In genomic region chr1:111748618-111749337, GRCh38 we compare ENCODE assay signal across 21 cellular contexts. TPM values are rescaled to one million over a fixed set of nuclear protein-coding genes. Genes with fewer than 3 reads are reported as not detected.
A peak's percentile ranks its signal among the peaks of the same experiment; 100 is the strongest.
DNase-seq lines count a peak whose midpoint lies in the region; ATAC-seq and TF ChIP-seq lines count a peak whose summit lies in the region.
"Had no signal": no experiment of that assay in that cellular context is flagged by ENCODE, and none has a peak within 500 bp of the region (broad histone marks: within the 10 kb centered on the region; RNA-seq: fewer than 3 reads in every experiment).

No MANE protein-coding gene starts in this region.

- no peaks in the 10 kb centered on the region for H3K9me2 ChIP-seq in GM23338 (ENCODE audit: insufficient read depth)

- peak overlapping the region; percentile 15; the same call in 1 of the 2 replicates for H3K4me2 ChIP-seq in GM23338
- H3K4me2 ChIP-seq: hepatocyte had no signal

- DNase-seq in GM23338 (ENCODE audit: low spot score) (no peak), chondrocyte (ENCODE audit: low spot score) (no peak), neural crest cell (ENCODE audit: low read depth, low spot score) (no peak), COLO668 (lab: John Stamatoyannopoulos, UW; ENCODE audit: unreplicated experiment) (no peak), HuH-7 (ENCODE audit: low spot score) (no peak)
- DNase-seq: activated CD4-positive, alpha-beta T cell treated with anti-CD3 and anti-CD28 coated beads for 36 hours; activated effector memory CD4-positive, alpha-beta T cell treated with anti-CD3 and anti-CD28 coated beads, Interleukin-2, amount 50 U/mL, for 16 hours; CD8-positive, alpha-beta memory T cell; DMS53; GOT3; Kasumi-1; naive thymus-derived CD4-positive, alpha-beta T cell; NCI-H2107; NCI-H510A; stimulated activated naive CD8-positive, alpha-beta T cell treated with anti-CD3 and anti-CD28 coated beads, Interleukin-15, amount 100 ng/mL, for 72 hours; T1000; trophoblast cell had no signal

- no peaks in the 10 kb centered on the region for H3K36me3 Mint-ChIP-seq in GM23338 (ENCODE audit: low read depth)
- H3K36me3 Mint-ChIP-seq in IgD-negative memory B cell: no peaks in the 10 kb centered on the region
- H3K36me3 Mint-ChIP-seq in chondrocyte (ENCODE audit: low read depth): no peaks in the 10 kb centered on the region
- no peaks in the 10 kb centered on the region for H3K36me3 Mint-ChIP-seq in neural crest cell (ENCODE audit: low read depth)
- H3K36me3 Mint-ChIP-seq: CD8-positive, alpha-beta memory T cell; naive thymus-derived CD4-positive, alpha-beta T cell had no signal

- H3K4me3 ChIP-seq in GM23338: no peak overlapping the region
- H3K4me3 ChIP-seq: hepatocyte, lung had no signal

- H3K27me3 Mint-ChIP-seq in GM23338 (ENCODE audit: insufficient read depth, low read depth, poor library complexity): peaks cover 11% of the 10 kb centered on the region
- no peaks in the 10 kb centered on the region for H3K27me3 Mint-ChIP-seq in IgD-negative memory B cell
- H3K27me3 Mint-ChIP-seq in chondrocyte (ENCODE audit: low read depth): no peaks in the 10 kb centered on the region
- no peaks in the 10 kb centered on the region for H3K27me3 Mint-ChIP-seq in neural crest cell (ENCODE audit: low read depth)

- H3K27ac ChIP-seq in GM23338 (ENCODE audit: low read depth): no peak overlapping the region; the same call in 1 of the 2 replicates
- H3K27ac ChIP-seq: hepatocyte had no signal

- H3K27ac Mint-ChIP-seq in GM23338 (no peak overlapping the region), IgD-negative memory B cell (peak overlapping the region in 2 of 3 donors; percentile 14 to 49), chondrocyte (ENCODE audit: unreplicated experiment) (peak overlapping the region; percentile 52), neural crest cell (ENCODE audit: unreplicated experiment) (peak overlapping the region; percentile 57)
- H3K27ac Mint-ChIP-seq: activated CD4-positive, alpha-beta T cell treated with anti-CD3 and anti-CD28 coated beads for 36 hours had no signal

- H3K4me1 Mint-ChIP-seq in GM23338 (peaks cover 21% of the 10 kb centered on the region), IgD-negative memory B cell (peaks cover 0 to 5% (median 0%) of the 10 kb centered on the region in 3 donors), chondrocyte (ENCODE audit: low read depth) (peaks cover 2% of the 10 kb centered on the region), neural crest cell (peaks cover 30% of the 10 kb centered on the region)

- no peak overlapping the region for H2AFZ ChIP-seq in GM23338
- H2AFZ ChIP-seq: hepatocyte had no signal

- H3K4me1 ChIP-seq in GM23338 (ENCODE audit: insufficient read depth): no peaks in the 10 kb centered on the region

- no peaks in the 10 kb centered on the region for H3F3A ChIP-seq in GM23338 (replicated peaks; ENCODE audit: low read depth)

- H3K9me3 Mint-ChIP-seq in GM23338: no peaks in the 10 kb centered on the region
- no peaks in the 10 kb centered on the region for H3K9me3 Mint-ChIP-seq in IgD-negative memory B cell
- no peaks in the 10 kb centered on the region for H3K9me3 Mint-ChIP-seq in chondrocyte (ENCODE audit: low read depth)
- H3K9me3 Mint-ChIP-seq in neural crest cell: no peaks in the 10 kb centered on the region
- H3K9me3 Mint-ChIP-seq: CD8-positive, alpha-beta memory T cell; naive thymus-derived CD4-positive, alpha-beta T cell; stimulated activated naive CD8-positive, alpha-beta T cell treated with anti-CD3 and anti-CD28 coated beads, Interleukin-15, amount 100 ng/mL, for 72 hours had no signal

- H3K36me3 ChIP-seq in GM23338 (ENCODE audit: insufficient read depth): no peaks in the 10 kb centered on the region

- ATAC-seq in GM23338 (peak; percentile 22), GM21737 (IDR thresholded peaks at IDR 0.05; ENCODE audit: unreplicated experiment) (no peak)
- ATAC-seq: activated CD4-positive, alpha-beta T cell treated with anti-CD3 and anti-CD28 coated beads for 36 hours; naive thymus-derived CD4-positive, alpha-beta T cell; stimulated activated naive CD8-positive, alpha-beta T cell treated with anti-CD3 and anti-CD28 coated beads, Interleukin-15, amount 100 ng/mL, for 72 hours had no signal

- TF ChIP-seq CTCF in GM23338 (conservative IDR thresholded peaks at IDR 0.05; ENCODE audit: low read depth in 2 of 2) (no peak), chondrocyte (IDR thresholded peaks at IDR 0.05) (no peak), neural crest cell (conservative IDR thresholded peaks at IDR 0.05) (no peak)

- H3K4me3 Mint-ChIP-seq in GM23338: no peak overlapping the region
- no peak overlapping the region for H3K4me3 Mint-ChIP-seq in IgD-negative memory B cell
- no peak overlapping the region for H3K4me3 Mint-ChIP-seq in chondrocyte (ENCODE audit: unreplicated experiment)
- peak overlapping the region; percentile 47 for H3K4me3 Mint-ChIP-seq in neural crest cell
- H3K4me3 Mint-ChIP-seq: activated CD4-positive, alpha-beta T cell treated with anti-CD3 and anti-CD28 coated beads for 36 hours; CD8-positive, alpha-beta memory T cell; naive thymus-derived CD4-positive, alpha-beta T cell; stimulated activated naive CD8-positive, alpha-beta T cell treated with anti-CD3 and anti-CD28 coated beads, Interleukin-15, amount 100 ng/mL, for 72 hours had no signal

- no peaks in the 10 kb centered on the region for H3K27me3 ChIP-seq in GM23338 (ENCODE audit: insufficient read depth)
- H3K27me3 ChIP-seq: hepatocyte had no signal

- H3K79me2 ChIP-seq in GM23338 (replicated peaks; ENCODE audit: insufficient read depth): no peaks in the 10 kb centered on the region

- no peaks in the 10 kb centered on the region for H4K20me1 ChIP-seq in GM23338 (replicated peaks; ENCODE audit: insufficient read depth)

TF ChIP-seq in GM23338, 12 proteins besides CTCF, POLR2A, EP300 and RAD21 (continues in another document):
- TF ChIP-seq ETS1 (IDR thresholded peaks at IDR 0.05) (no peak), REST (IDR thresholded peaks at IDR 0.05; ENCODE audit: unreplicated experiment) (no peak), EZH2phosphoT487 (IDR thresholded peaks at IDR 0.05; ENCODE audit: unreplicated experiment) (no peak), CREB1 (CRISPR knock-in tag; IDR thresholded peaks at IDR 0.05; ENCODE audit: low read depth) (no peak), POLR2AphosphoS5 (IDR thresholded peaks at IDR 0.05; ENCODE audit: low read depth) (no peak), STAT1 (IDR thresholded peaks at IDR 0.05; ENCODE audit: unreplicated experiment) (no peak), EZH2 (IDR thresholded peaks at IDR 0.05; ENCODE audit: low read depth, unreplicated experiment) (no peak)

RNA-seq across cellular contexts. Expression of gene DDX20, which starts 6.9 kb away (rescaled TPM):
- 38.3 and 54.4 TPM in 2 replicates for total RNA-seq in GM23338 (2014; rRNA removed; shearing (Covaris generic))
- 11.9 and 12.8 TPM in 2 replicates for polyA plus RNA-seq in GM23338 (2016; fragmentation: Nextera tagmentation; extraction: Ambion mirVana)
- 12.2 TPM for polyA plus RNA-seq in IgD-negative memory B cell
- 9.9 to 10.7 TPM (median 10.0 TPM) in 3 replicates for total RNA-seq in chondrocyte
- 25.7 and 26.7 TPM in 2 replicates for total RNA-seq in neural crest cell

RNA-seq across cellular contexts. Expression of gene INKA2, which starts 9.6 kb away (rescaled TPM):
- 8.4 and 10.3 TPM in 2 replicates for total RNA-seq in GM23338 (2014; rRNA removed; shearing (Covaris generic))
- polyA plus RNA-seq in GM23338 (2016; fragmentation: Nextera tagmentation; extraction: Ambion mirVana): 2.8 and 3.7 TPM in 2 replicates
- polyA plus RNA-seq in IgD-negative memory B cell: 1.3 TPM
- 2.8 to 5.4 TPM (median 3.6 TPM) in 3 replicates for total RNA-seq in chondrocyte
- 2.7 and 3.5 TPM in 2 replicates for total RNA-seq in neural crest cell
- polyA plus RNA-seq: CD8-positive, alpha-beta memory T cell; naive thymus-derived CD4-positive, alpha-beta T cell had no signal
